In genomic region chr16:48126801-48127644, GRCh38 we compare ENCODE assay signal across 10 cellular contexts. TPM values are rescaled to one million over a fixed set of nuclear protein-coding genes. Genes with fewer than 3 reads are reported as not detected.
DNase-seq lines count a peak whose midpoint lies in the region; ATAC-seq and TF ChIP-seq lines count a peak whose summit lies in the region.
"Had no signal": no experiment of that assay in that cellular context is flagged by ENCODE, and none has a peak within 500 bp of the region (broad histone marks: within the 10 kb centered on the region; RNA-seq: fewer than 3 reads in every experiment).

No MANE protein-coding gene starts in this region.

- DNase-seq in HK-2 (ENCODE audit: unreplicated experiment) (peak; percentile 60), NCI-H774 (lab: John Stamatoyannopoulos, UW) (peak; percentile 55), fibroblast of gingiva (ENCODE audit: low read depth) (peak; percentile 93), skeletal muscle cell (ENCODE audit: low read depth) (peak; percentile 99), Peyer's patch (no peak), cerebellar nuclear complex (lab: John Stamatoyannopoulos, UW) (no peak)
- DNase-seq: stimulated activated CD4-positive, alpha-beta T cell treated with anti-CD3 and anti-CD28 coated beads, Interleukin-12 subunit alpha, Interleukin-12 subunit beta, amount 100 ng/mL, for 4 hours had no signal

- no peak overlapping the region for H3K4me3 ChIP-seq in skeletal muscle cell (ENCODE audit: low read depth, low read length)
- no peak overlapping the region for H3K4me3 ChIP-seq in Peyer's patch

- no peak for TF ChIP-seq POLR2A in Peyer's patch (IDR thresholded peaks at IDR 0.05)

- no peaks in the 10 kb centered on the region for H3K9me3 ChIP-seq in Peyer's patch

- no peak overlapping the region for H3K27ac ChIP-seq in Peyer's patch

- H3K4me1 ChIP-seq in Peyer's patch = no peaks in the 10 kb centered on the region

- TF ChIP-seq CTCF in Peyer's patch (IDR thresholded peaks at IDR 0.05) = no peak

- ATAC-seq in HG03139 (IDR thresholded peaks at IDR 0.05; ENCODE audit: unreplicated experiment) (no peak), HG02759 (IDR thresholded peaks at IDR 0.05; ENCODE audit: unreplicated experiment) (no peak)

- no peaks in the 10 kb centered on the region for H3K27me3 ChIP-seq in Peyer's patch

- H3K36me3 ChIP-seq in Peyer's patch = no peaks in the 10 kb centered on the region

RNA-seq across cellular contexts. Expression of gene ABCC12, which starts 28.8 kb away (rescaled TPM):
- not detected for total RNA-seq in Peyer's patch
- total RNA-seq: T-helper 1 cell treated with Interleukin-12 subunit alpha and Interleukin-12 subunit beta and Interleukin-4 antibody, amounts not matched to agents 30 ng/mL and 1 ng/mL, for 36 hours had no signal

Comparison
In these comparisons a context has a peak if more than half of its experiments do, and no peak if none do; other contexts are left out.
1. DNase-seq: peak in HK-2 (single experiment), NCI-H774 (single experiment), fibroblast of gingiva (single experiment) and skeletal muscle cell (single experiment); none in Peyer's patch (0 of 3) and cerebellar nuclear complex (0 of 2).